8 cellular contexts compared by ENCODE assay signal in the genomic region with DNA sequence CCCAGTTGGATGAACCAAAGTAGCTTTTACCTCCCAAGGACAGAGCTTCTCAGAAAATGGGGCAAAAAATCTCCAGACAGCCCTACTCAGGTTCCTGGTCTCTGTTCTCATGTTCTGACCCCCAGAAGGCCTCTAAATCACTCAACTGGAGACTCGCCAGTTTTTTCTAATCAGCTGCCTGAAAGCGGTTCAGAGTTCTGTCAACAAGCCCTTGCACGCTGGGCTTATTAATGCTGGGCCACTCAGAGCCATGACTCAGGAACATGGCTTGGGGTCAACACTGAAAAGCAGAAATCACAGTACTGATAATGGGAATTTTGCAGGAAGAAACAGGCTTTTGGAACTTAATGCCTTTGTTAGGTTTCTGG. TPM values are rescaled to one million over a fixed set of nuclear protein-coding genes. Genes with fewer than 3 reads are reported as not detected.
DNase-seq lines count a peak whose midpoint lies in the region; ATAC-seq, FAIRE-seq and TF ChIP-seq lines count a peak whose summit lies in the region.

No MANE protein-coding gene starts in this region.

- ATAC-seq in GM18868 (IDR thresholded peaks at IDR 0.05; ENCODE audit: unreplicated experiment) (no peak), HG03108 (IDR thresholded peaks at IDR 0.05; ENCODE audit: unreplicated experiment) (no peak), GM18498 (IDR thresholded peaks at IDR 0.05; ENCODE audit: unreplicated experiment) (no peak)

- DNase-seq in DMS 273 treated with DMSO at 0.1 percent for 48 hours (lab: John Stamatoyannopoulos, UW): peak; percentile 12
- DNase-seq in NCI-H1436 treated with DMSO at 0.1 percent for 48 hours (lab: John Stamatoyannopoulos, UW): peak; percentile 21
- peak; percentile 97 for DNase-seq in bronchial epithelial cell (ENCODE audit: low read depth)
- DNase-seq in mucosa of gallbladder (ENCODE audit: low spot score): peak; percentile 48
- DNase-seq in SIG-M5 (lab: John Stamatoyannopoulos, UW): no peak

- peak; percentile 92 for FAIRE-seq in bronchial epithelial cell (lab: Jason Lieb, UNC)

- H3K4me3 ChIP-seq in bronchial epithelial cell (ENCODE audit: low read depth, low read length): no peak overlapping the region

- peaks cover 1% of the 10 kb centered on the region for H3K36me3 ChIP-seq in bronchial epithelial cell (ENCODE audit: control insufficient read depth, insufficient read depth, low read length)

- no peak for TF ChIP-seq CTCF in bronchial epithelial cell (IDR thresholded peaks at IDR 0.05; ENCODE audit: insufficient read depth, low read length, severe bottlenecking)

- no peaks in the 10 kb centered on the region for H3K27me3 ChIP-seq in bronchial epithelial cell (ENCODE audit: control insufficient read depth, insufficient read depth, low read length)

RNA-seq across cellular contexts. Expression of gene ECHDC3, which starts 15.3 kb away (rescaled TPM):
- total RNA-seq in bronchial epithelial cell (1.6 and 10.0 TPM in 2 replicates), mucosa of gallbladder (4.1 TPM)
